ENCODE assay signal across 10 cellular contexts in the genomic region with DNA sequence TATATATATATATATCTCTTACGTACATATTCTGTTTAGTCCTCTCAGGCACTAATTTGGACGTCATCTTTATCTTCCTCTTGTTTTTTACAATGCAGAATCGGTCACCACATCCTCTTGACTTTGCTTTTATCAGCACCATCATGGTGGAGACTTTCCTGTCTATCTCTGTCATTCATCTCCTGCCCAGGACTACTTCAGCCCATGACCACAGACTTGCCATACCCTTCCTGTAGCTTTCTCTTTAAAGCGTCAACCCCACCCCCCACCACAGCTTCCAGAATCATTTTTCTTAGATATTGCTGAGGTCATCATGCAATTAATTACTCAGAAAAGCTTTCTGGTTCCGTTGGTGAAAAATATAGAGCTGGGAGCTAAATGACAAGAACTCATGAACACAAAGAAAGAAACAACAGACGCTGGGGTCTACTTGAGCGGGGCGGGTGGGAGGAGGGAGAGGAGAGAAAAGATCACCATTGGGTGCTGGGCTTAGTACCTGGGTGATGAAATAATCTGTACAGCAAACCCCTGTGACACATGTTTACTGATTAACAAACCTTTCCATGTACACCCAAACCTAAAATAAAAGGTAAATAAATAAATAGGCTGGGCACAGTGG.
DNase-seq lines count a peak whose midpoint lies in the region; ATAC-seq and TF ChIP-seq lines count a peak whose summit lies in the region.
"Had no signal": no experiment of that assay in that cellular context is flagged by ENCODE, and none has a peak within 500 bp of the region (broad histone marks: within the 10 kb centered on the region; RNA-seq: fewer than 3 reads in every experiment).

No MANE protein-coding gene starts in this region.

- no peaks in the 10 kb centered on the region for H3K27me3 Mint-ChIP-seq in effector memory CD8-positive, alpha-beta T cell

- no peaks in the 10 kb centered on the region for H3K27me3 ChIP-seq in brain microvascular endothelial cell (replicated peaks)

- peak overlapping the region; percentile 46 to 71 for H3K4me3 Mint-ChIP-seq in effector memory CD8-positive, alpha-beta T cell

- H3K4me1 Mint-ChIP-seq in effector memory CD8-positive, alpha-beta T cell (ENCODE audit: low read depth in 2 of 2): peaks cover 12 to 16% of the 10 kb centered on the region in 2 donors

- H3K36me3 ChIP-seq in brain microvascular endothelial cell (replicated peaks): no peaks in the 10 kb centered on the region

- in situ Hi-C loops in brain microvascular endothelial cell (cut with HindIII; ENCODE audit: low pct_ligation_motif_present, low sequenced_read_pairs): no loop called here

- peaks cover 8% of the 10 kb centered on the region for H3K36me3 Mint-ChIP-seq in effector memory CD8-positive, alpha-beta T cell (ENCODE audit: insufficient read depth)

- ATAC-seq in effector memory CD8-positive, alpha-beta T cell (replicated peaks): peak; percentile 97
- ATAC-seq in HG03378 (IDR thresholded peaks at IDR 0.05; ENCODE audit: unreplicated experiment) (no peak), HG03520 (IDR thresholded peaks at IDR 0.05; ENCODE audit: unreplicated experiment) (no peak)

- DNase-seq in T follicular helper cell (ENCODE audit: low read depth) (peak; percentile 45), brain microvascular endothelial cell (no peak)
- peak in 2 of 3 experiments; percentile 9 to 11 for DNase-seq in activated CD8-positive, alpha-beta memory T cell treated with anti-CD3 and anti-CD28 coated beads for 48 hours (ENCODE audit: low read depth in 2 of 3, low spot score in 2 of 3)
- peak; percentile 26 to 45 (median 40) for DNase-seq in effector memory CD8-positive, alpha-beta T cell
- DNase-seq in stimulated activated CD8-positive, alpha-beta memory T cell treated with anti-CD3 and anti-CD28 coated beads, Interleukin-7, amount 100 ng/mL, for 24 hours (ENCODE audit: low read depth): peak; percentile 2
- DNase-seq: DMS79, dorsolateral prefrontal cortex, MV-4-11 had no signal

- TF ChIP-seq CTCF in brain microvascular endothelial cell (IDR thresholded peaks at IDR 0.05; ENCODE audit: low read depth, low read length, missing control alignments): no peak

- H3K4me3 ChIP-seq in brain microvascular endothelial cell (ENCODE audit: low read depth, low read length): no peak overlapping the region
- H3K4me3 ChIP-seq: dorsolateral prefrontal cortex had no signal

- H3K27ac ChIP-seq in brain microvascular endothelial cell: no peak overlapping the region
- H3K27ac ChIP-seq: dorsolateral prefrontal cortex had no signal

- peak overlapping the region; percentile 27 to 88 for H3K27ac Mint-ChIP-seq in effector memory CD8-positive, alpha-beta T cell

- peaks cover 0 to 2% of the 10 kb centered on the region in 2 donors for H3K9me3 Mint-ChIP-seq in effector memory CD8-positive, alpha-beta T cell
